ENCODE assay signal across 1 cellular context in the genomic region with DNA sequence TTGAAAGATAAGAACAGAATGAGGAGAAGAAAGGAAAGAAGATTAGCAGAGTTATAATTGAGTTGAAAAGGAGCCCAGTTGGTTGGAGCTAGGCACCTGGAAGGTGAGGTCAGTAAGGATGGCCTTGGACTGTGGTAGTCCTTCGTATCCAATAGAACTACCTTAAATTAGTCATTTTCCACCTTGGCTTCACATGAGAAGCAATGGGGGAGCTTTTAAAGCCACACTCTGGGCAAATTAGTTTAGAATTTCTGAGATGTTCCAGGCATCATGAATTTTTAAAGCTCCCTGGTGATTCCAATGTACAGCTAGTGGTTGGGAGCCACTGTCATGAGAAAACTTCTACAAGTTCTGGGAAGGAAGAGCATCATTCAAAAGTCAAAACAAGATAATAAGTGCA.
TF ChIP-seq lines count a peak whose summit lies in the region.

No MANE protein-coding gene starts in this region.

TF ChIP-seq in IMR-90, 13 proteins besides CTCF, POLR2A, EP300 and RAD21:
- TF ChIP-seq CHD1 (IDR thresholded peaks at IDR 0.05; ENCODE audit: low read depth, low read length) (no peak), RCOR1 (IDR thresholded peaks at IDR 0.05; ENCODE audit: insufficient replicate concordance, low read length) (no peak), NFE2L2 (IDR thresholded peaks at IDR 0.05; ENCODE audit: low read depth, low read length) (no peak), RFX5 (IDR thresholded peaks at IDR 0.05; ENCODE audit: low read depth, low read length) (no peak), FOS (IDR thresholded peaks at IDR 0.05; ENCODE audit: low read depth, low read length) (no peak), MAZ (IDR thresholded peaks at IDR 0.05; ENCODE audit: borderline replicate concordance, low read depth, low read length) (no peak), SMC3 (IDR thresholded peaks at IDR 0.05; ENCODE audit: low read depth, low read length) (no peak), USF2 (IDR thresholded peaks at IDR 0.05; ENCODE audit: low read depth, low read length) (no peak), BHLHE40 (IDR thresholded peaks at IDR 0.05; ENCODE audit: low read depth, low read length) (no peak), CEBPB (IDR thresholded peaks at IDR 0.05; ENCODE audit: low read depth, low read length) (no peak), MAFK (IDR thresholded peaks at IDR 0.05; ENCODE audit: low read depth, low read length) (no peak), MXI1 (IDR thresholded peaks at IDR 0.05; ENCODE audit: borderline replicate concordance, low read depth, low read length) (no peak)
- TF ChIP-seq, protein P1, sequence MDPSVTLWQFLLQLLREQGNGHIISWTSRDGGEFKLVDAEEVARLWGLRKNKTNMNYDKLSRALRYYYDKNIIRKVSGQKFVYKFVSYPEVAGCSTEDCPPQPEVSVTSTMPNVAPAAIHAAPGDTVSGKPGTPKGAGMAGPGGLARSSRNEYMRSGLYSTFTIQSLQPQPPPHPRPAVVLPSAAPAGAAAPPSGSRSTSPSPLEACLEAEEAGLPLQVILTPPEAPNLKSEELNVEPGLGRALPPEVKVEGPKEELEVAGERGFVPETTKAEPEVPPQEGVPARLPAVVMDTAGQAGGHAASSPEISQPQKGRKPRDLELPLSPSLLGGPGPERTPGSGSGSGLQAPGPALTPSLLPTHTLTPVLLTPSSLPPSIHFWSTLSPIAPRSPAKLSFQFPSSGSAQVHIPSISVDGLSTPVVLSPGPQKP (IDR thresholded peaks at IDR 0.05; ENCODE audit: borderline replicate concordance, low read depth, low read length) = no peak
TF ChIP-seq in IMR-90: peak in this region for 0.
